1 cellular context compared by ENCODE assay signal in the genomic region with DNA sequence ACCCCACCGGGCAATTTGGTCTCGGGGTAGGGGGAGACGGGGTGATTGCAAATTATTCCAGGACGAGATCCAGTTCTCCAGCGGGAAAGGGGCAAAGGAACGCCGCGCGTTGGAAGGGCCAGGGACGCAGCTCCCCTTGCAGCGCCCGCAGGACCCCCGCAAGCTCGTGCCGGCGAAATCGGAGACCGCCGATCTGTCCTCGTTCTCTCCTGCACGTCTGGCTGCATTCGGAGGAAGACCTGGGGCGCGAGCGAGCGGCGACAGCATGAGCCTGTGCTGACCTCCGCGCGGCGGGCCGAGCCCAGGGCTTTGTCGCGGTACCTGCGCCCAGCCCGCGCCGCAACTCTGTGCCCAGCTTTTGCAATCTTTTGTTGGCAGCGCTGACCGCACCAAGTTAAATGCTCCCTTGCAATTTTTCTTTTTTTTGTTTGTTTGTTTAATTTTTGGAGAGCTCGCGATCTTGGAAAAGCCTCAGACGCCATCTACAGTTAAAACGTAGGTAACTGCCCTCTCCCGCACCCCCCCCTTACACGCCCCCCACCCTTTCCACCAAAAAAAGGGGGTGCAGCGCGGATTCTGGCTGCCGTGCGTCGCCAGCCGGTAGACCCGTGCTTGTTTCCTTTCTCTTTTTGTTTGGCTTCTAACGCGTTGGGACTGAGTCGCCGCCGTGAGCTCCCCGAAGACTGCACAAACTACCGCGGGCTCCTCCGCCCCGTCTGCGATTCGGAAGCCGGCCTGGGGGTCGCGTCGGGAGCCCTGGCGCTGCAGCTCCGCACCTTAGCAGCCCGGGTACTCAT.
TF ChIP-seq lines count a peak whose summit lies in the region.

No MANE protein-coding gene starts in this region.

TF ChIP-seq in GM23338, 12 proteins besides CTCF, POLR2A, EP300 and RAD21 (continued from another document):
- TF ChIP-seq, protein P1, sequence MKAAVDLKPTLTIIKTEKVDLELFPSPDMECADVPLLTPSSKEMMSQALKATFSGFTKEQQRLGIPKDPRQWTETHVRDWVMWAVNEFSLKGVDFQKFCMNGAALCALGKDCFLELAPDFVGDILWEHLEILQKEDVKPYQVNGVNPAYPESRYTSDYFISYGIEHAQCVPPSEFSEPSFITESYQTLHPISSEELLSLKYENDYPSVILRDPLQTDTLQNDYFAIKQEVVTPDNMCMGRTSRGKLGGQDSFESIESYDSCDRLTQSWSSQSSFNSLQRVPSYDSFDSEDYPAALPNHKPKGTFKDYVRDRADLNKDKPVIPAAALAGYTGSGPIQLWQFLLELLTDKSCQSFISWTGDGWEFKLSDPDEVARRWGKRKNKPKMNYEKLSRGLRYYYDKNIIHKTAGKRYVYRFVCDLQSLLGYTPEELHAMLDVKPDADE (IDR thresholded peaks at IDR 0.05): no peak
- TF ChIP-seq, protein P2, sequence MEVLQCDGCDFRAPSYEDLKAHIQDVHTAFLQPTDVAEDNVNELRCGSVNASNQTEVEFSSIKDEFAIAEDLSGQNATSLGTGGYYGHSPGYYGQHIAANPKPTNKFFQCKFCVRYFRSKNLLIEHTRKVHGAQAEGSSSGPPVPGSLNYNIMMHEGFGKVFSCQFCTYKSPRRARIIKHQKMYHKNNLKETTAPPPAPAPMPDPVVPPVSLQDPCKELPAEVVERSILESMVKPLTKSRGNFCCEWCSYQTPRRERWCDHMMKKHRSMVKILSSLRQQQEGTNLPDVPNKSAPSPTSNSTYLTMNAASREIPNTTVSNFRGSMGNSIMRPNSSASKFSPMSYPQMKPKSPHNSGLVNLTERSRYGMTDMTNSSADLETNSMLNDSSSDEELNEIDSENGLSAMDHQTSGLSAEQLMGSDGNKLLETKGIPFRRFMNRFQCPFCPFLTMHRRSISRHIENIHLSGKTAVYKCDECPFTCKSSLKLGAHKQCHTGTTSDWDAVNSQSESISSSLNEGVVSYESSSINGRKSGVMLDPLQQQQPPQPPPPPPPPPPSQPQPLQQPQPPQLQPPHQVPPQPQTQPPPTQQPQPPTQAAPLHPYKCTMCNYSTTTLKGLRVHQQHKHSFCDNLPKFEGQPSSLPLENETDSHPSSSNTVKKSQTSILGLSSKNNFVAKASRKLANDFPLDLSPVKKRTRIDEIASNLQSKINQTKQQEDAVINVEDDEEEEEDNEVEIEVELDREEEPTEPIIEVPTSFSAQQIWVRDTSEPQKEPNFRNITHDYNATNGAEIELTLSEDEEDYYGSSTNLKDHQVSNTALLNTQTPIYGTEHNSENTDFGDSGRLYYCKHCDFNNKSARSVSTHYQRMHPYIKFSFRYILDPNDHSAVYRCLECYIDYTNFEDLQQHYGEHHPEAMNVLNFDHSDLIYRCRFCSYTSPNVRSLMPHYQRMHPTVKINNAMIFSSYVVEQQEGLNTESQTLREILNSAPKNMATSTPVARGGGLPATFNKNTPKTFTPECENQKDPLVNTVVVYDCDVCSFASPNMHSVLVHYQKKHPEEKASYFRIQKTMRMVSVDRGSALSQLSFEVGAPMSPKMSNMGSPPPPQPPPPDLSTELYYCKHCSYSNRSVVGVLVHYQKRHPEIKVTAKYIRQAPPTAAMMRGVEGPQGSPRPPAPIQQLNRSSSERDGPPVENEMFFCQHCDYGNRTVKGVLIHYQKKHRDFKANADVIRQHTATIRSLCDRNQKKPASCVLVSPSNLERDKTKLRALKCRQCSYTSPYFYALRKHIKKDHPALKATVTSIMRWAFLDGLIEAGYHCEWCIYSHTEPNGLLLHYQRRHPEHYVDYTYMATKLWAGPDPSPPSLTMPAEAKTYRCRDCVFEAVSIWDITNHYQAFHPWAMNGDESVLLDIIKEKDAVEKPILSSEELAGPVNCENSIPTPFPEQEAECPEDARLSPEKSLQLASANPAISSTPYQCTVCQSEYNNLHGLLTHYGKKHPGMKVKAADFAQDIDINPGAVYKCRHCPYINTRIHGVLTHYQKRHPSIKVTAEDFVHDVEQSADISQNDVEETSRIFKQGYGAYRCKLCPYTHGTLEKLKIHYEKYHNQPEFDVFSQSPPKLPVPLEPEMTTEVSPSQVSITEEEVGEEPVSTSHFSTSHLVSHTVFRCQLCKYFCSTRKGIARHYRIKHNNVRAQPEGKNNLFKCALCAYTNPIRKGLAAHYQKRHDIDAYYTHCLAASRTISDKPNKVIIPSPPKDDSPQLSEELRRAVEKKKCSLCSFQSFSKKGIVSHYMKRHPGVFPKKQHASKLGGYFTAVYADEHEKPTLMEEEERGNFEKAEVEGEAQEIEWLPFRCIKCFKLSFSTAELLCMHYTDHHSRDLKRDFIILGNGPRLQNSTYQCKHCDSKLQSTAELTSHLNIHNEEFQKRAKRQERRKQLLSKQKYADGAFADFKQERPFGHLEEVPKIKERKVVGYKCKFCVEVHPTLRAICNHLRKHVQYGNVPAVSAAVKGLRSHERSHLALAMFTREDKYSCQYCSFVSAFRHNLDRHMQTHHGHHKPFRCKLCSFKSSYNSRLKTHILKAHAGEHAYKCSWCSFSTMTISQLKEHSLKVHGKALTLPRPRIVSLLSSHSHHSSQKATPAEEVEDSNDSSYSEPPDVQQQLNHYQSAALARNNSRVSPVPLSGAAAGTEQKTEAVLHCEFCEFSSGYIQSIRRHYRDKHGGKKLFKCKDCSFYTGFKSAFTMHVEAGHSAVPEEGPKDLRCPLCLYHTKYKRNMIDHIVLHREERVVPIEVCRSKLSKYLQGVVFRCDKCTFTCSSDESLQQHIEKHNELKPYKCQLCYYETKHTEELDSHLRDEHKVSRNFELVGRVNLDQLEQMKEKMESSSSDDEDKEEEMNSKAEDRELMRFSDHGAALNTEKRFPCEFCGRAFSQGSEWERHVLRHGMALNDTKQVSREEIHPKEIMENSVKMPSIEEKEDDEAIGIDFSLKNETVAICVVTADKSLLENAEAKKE (CRISPR knock-in tag; IDR thresholded peaks at IDR 0.05): no peak
- TF ChIP-seq POLR2AphosphoS5 (IDR thresholded peaks at IDR 0.05; ENCODE audit: low read depth) (no peak; the same call in 1 of the 2 replicates), EZH2phosphoT487 (IDR thresholded peaks at IDR 0.05; ENCODE audit: unreplicated experiment) (no peak), NANOG (IDR thresholded peaks at IDR 0.05; ENCODE audit: borderline replicate concordance) (no peak), EZH2 (IDR thresholded peaks at IDR 0.05; ENCODE audit: low read depth, unreplicated experiment) (no peak), ZNF114 (CRISPR knock-in tag; IDR thresholded peaks at IDR 0.05) (no peak), JUNB (IDR thresholded peaks at IDR 0.05; ENCODE audit: unreplicated experiment) (no peak), CREB1 (CRISPR knock-in tag; IDR thresholded peaks at IDR 0.05; ENCODE audit: low read depth) (no peak)
- TF ChIP-seq, protein P3, sequence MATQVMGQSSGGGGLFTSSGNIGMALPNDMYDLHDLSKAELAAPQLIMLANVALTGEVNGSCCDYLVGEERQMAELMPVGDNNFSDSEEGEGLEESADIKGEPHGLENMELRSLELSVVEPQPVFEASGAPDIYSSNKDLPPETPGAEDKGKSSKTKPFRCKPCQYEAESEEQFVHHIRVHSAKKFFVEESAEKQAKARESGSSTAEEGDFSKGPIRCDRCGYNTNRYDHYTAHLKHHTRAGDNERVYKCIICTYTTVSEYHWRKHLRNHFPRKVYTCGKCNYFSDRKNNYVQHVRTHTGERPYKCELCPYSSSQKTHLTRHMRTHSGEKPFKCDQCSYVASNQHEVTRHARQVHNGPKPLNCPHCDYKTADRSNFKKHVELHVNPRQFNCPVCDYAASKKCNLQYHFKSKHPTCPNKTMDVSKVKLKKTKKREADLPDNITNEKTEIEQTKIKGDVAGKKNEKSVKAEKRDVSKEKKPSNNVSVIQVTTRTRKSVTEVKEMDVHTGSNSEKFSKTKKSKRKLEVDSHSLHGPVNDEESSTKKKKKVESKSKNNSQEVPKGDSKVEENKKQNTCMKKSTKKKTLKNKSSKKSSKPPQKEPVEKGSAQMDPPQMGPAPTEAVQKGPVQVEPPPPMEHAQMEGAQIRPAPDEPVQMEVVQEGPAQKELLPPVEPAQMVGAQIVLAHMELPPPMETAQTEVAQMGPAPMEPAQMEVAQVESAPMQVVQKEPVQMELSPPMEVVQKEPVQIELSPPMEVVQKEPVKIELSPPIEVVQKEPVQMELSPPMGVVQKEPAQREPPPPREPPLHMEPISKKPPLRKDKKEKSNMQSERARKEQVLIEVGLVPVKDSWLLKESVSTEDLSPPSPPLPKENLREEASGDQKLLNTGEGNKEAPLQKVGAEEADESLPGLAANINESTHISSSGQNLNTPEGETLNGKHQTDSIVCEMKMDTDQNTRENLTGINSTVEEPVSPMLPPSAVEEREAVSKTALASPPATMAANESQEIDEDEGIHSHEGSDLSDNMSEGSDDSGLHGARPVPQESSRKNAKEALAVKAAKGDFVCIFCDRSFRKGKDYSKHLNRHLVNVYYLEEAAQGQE (IDR thresholded peaks at IDR 0.05; ENCODE audit: unreplicated experiment): no peak
